26 cellular contexts compared by ENCODE assay signal in the genomic region with DNA sequence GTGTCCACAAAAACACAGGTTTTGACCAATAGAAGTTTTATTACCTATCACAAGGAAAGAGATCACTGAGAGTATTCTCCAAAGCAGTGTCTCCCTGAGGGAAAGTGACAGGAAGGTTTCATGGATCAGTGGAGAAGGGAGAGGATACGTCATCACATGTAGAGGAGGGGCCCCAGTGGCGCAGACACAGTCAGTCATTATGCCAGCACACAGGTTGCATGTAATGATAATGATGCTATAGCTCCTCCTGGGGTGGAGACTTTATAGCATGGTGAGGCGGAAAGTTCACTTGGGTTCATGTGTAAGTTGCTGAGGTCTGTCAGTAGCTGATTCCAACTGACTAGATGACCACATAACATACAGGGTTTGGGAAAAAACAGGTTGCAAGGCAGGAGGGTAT.
"Had no signal": no experiment of that assay in that cellular context is flagged by ENCODE, and none has a peak within 500 bp of the region (broad histone marks: within the 10 kb centered on the region; RNA-seq: fewer than 3 reads in every experiment).

No MANE protein-coding gene starts in this region.

- H3K27me3 ChIP-seq: brain microvascular endothelial cell, cardiac muscle cell, SJSA1 had no signal

- H3K36me3 ChIP-seq: brain microvascular endothelial cell, cardiac muscle cell had no signal

- H3K27me3 Mint-ChIP-seq: activated CD4-positive, alpha-beta T cell treated with anti-CD3 and anti-CD28 coated beads, Interleukin-2, amount 10 ng/mL, durations not matched to agents 24 days and 14 days; activated CD8-positive, alpha-beta memory T cell treated with anti-CD3 and anti-CD28 coated beads, Interleukin-2, amount 10 ng/mL, durations not matched to agents 7 days and 5 days; activated naive CD8-positive, alpha-beta T cell; activated T-cell treated with anti-CD3 and anti-CD28 coated beads, Interleukin-2, amount 50 U/mL, for 24 hours had no signal

- H3K27ac Mint-ChIP-seq: activated CD4-positive, alpha-beta T cell treated with anti-CD3 and anti-CD28 coated beads, Interleukin-2, amount 10 ng/mL, durations not matched to agents 24 days and 14 days; activated CD8-positive, alpha-beta memory T cell treated with anti-CD3 and anti-CD28 coated beads, Interleukin-2, amount 10 ng/mL, durations not matched to agents 7 days and 5 days; activated naive CD4-positive, alpha-beta T cell treated with anti-CD3 and anti-CD28 coated beads for 36 hours; activated naive CD8-positive, alpha-beta T cell; activated T-cell treated with anti-CD3 and anti-CD28 coated beads, Interleukin-2, amount 50 U/mL, for 24 hours; WTC11 had no signal

- H3K9me3 Mint-ChIP-seq: activated naive CD4-positive, alpha-beta T cell treated with anti-CD3 and anti-CD28 coated beads for 36 hours; activated T-cell treated with anti-CD3 and anti-CD28 coated beads, Interleukin-2, amount 50 U/mL, for 24 hours; WTC11 had no signal

- H3K4me3 Mint-ChIP-seq: activated CD4-positive, alpha-beta T cell treated with anti-CD3 and anti-CD28 coated beads, Interleukin-2, amount 10 ng/mL, durations not matched to agents 24 days and 14 days; activated CD8-positive, alpha-beta memory T cell treated with anti-CD3 and anti-CD28 coated beads, Interleukin-2, amount 10 ng/mL, durations not matched to agents 7 days and 5 days; activated naive CD4-positive, alpha-beta T cell treated with anti-CD3 and anti-CD28 coated beads for 36 hours; activated naive CD8-positive, alpha-beta T cell; activated T-cell treated with anti-CD3 and anti-CD28 coated beads, Interleukin-2, amount 50 U/mL, for 24 hours; WTC11 had no signal

- H3K4me3 ChIP-seq: cardiac muscle cell, SJSA1 had no signal

- ATAC-seq: Panc1, SK-N-SH treated with all-trans-retinoic acid at 6 μM for 48 hours, WTC11 had no signal

- DNase-seq: activated CD4-positive, alpha-beta T cell treated with anti-CD3 and anti-CD28 coated beads, Interleukin-2, amount 10 ng/mL, durations not matched to agents 24 days and 14 days; activated CD4-positive, alpha-beta T cell treated with anti-CD3 and anti-CD28 coated beads, Interleukin-2, amount 50 U/mL, for 48 hours; activated CD4-positive, CD25-positive, alpha-beta regulatory T cell treated with anti-CD3 and anti-CD28 coated beads, Interleukin-2, amount 50 U/mL, for 72 hours; activated CD8-positive, alpha-beta memory T cell treated with anti-CD3 and anti-CD28 coated beads, Interleukin-2, amount 10 ng/mL, durations not matched to agents 7 days and 5 days; activated gamma-delta T cell; activated naive CD4-positive, alpha-beta T cell treated with anti-CD3 and anti-CD28 coated beads for 36 hours; activated T-cell treated with anti-CD3 and anti-CD28 coated beads, Interleukin-2, amount 50 U/mL, for 24 hours; brain microvascular endothelial cell; KG1; NCI-H1092 treated with DMSO at 0.1 percent for 48 hours; NCI-H1417 treated with DMSO at 0.1 percent for 48 hours; NCI-H1694; NCI-H2029; NCI-H2107; NCI-H2171 treated with DMSO at 0.1 percent for 48 hours; NCI-H226; NK-92 treated with Interleukin-12 subunit alpha and Interleukin-12 subunit beta, amount 100 ng/mL, for 24 hours; Right ventricle myocardium superior; RPMI8226; SW 1271 had no signal

- H3K9me3 ChIP-seq: SJSA1 had no signal

- H3K27ac ChIP-seq: brain microvascular endothelial cell, cardiac muscle cell, SJSA1 had no signal
